8 cellular contexts compared by ENCODE assay signal in genomic region chr15:61051570-61052031, GRCh38.
A peak's percentile ranks its signal among the peaks of the same experiment; 100 is the strongest.
DNase-seq lines count a peak whose midpoint lies in the region; ATAC-seq lines count a peak whose summit lies in the region.

No MANE protein-coding gene starts in this region.

- peak; percentile 81 for ATAC-seq in Right ventricle myocardium inferior

- intact Hi-C loops in Right ventricle myocardium inferior (cut with DNase I), result loop anchor here (1.0 to 2.0 kb wide), 2 partner anchors 131 to 465 kb away; no protein-coding TSS in a partner anchor
- intact Hi-C loops in cardiac septum (cut with DNase I), result no loop called here

- DNase-seq in Right ventricle myocardium inferior (ENCODE audit: missing footprints) (no peak), cardiac septum (ENCODE audit: low spot score) (no peak), amniotic stem cell (lab: John Stamatoyannopoulos, UW) (peak; percentile 70), iPS DF 19.7 (ENCODE audit: low read depth, low spot score) (peak; percentile 20), smooth muscle cell of the brain vasculature (ENCODE audit: low read depth, low spot score) (peak; percentile 87), NCI-H187 treated with DMSO at 0.1 percent for 48 hours (lab: John Stamatoyannopoulos, UW) (no peak), T-helper 9 cell (no peak)
- no peak for DNase-seq in NK-92 treated with Interleukin-12 subunit alpha and Interleukin-12 subunit beta, amount 100 ng/mL, for 24 hours (lab: John Stamatoyannopoulos, UW)

Comparison
In these comparisons a context has a peak if more than half of its experiments do, and no peak if none do; other contexts are left out.
1. DNase-seq: peak in amniotic stem cell (single experiment), iPS DF 19.7 (single experiment) and smooth muscle cell of the brain vasculature (single experiment); none in Right ventricle myocardium inferior (single experiment), cardiac septum (single experiment), NK-92 treated with Interleukin-12 subunit alpha and Interleukin-12 subunit beta, amount 100 ng/mL, for 24 hours (single experiment), NCI-H187 treated with DMSO at 0.1 percent for 48 hours (single experiment) and T-helper 9 cell (single experiment).